ENCODE assay signal across 1 cellular context in the genomic region with DNA sequence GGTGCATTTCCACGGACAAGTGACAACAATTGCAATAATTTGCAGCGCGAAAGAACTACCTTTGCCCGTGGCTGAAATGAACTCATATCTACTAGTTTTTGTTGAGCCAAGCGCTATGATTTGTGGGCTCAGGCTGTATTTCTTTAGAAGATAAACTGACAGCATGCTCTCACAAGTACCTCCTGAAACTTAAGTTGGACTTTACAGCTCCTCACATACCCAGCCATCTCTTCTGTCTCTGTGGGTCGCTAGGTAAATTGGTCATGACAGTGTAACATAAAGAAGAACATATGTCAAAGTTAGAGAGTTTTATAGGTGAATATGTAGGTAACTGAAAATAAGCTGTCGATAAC.
TF ChIP-seq lines count a peak whose summit lies in the region.

No MANE protein-coding gene starts in this region.

TF ChIP-seq in K562, 482 proteins besides CTCF, POLR2A, EP300 and RAD21:
- no peak for TF ChIP-seq ZBTB40 (IDR thresholded peaks at IDR 0.05)
- no peak for TF ChIP-seq ZBTB40 (CRISPR knock-in tag; IDR thresholded peaks at IDR 0.05)
- TF ChIP-seq ZFX (CRISPR knock-in tag; IDR thresholded peaks at IDR 0.05), result no peak
- TF ChIP-seq PPARD (CRISPR knock-in tag; IDR thresholded peaks at IDR 0.05), result no peak
- TF ChIP-seq, protein P1, sequence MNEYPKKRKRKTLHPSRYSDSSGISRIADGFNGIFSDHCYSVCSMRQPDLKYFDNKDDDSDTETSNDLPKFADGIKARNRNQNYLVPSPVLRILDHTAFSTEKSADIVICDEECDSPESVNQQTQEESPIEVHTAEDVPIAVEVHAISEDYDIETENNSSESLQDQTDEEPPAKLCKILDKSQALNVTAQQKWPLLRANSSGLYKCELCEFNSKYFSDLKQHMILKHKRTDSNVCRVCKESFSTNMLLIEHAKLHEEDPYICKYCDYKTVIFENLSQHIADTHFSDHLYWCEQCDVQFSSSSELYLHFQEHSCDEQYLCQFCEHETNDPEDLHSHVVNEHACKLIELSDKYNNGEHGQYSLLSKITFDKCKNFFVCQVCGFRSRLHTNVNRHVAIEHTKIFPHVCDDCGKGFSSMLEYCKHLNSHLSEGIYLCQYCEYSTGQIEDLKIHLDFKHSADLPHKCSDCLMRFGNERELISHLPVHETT (CRISPR knock-in tag; conservative IDR thresholded peaks at IDR 0.05 in 1 of 2, IDR thresholded peaks at IDR 0.05 in 1 of 2), result no peak
- TF ChIP-seq MAFG (tag; conservative IDR thresholded peaks at IDR 0.05), result no peak
- TF ChIP-seq MEIS2 (IDR thresholded peaks at IDR 0.05; ENCODE audit: partially characterized antibody), result peak; percentile 13
